ENCODE assay signal across 25 cellular contexts in genomic region chr1:17352419-17352909, GRCh38. TPM values are rescaled to one million over a fixed set of nuclear protein-coding genes. Genes with fewer than 3 reads are reported as not detected.
DNase-seq lines count a peak whose midpoint lies in the region; ATAC-seq and TF ChIP-seq lines count a peak whose summit lies in the region.
"Had no signal": no experiment of that assay in that cellular context is flagged by ENCODE, and none has a peak within 500 bp of the region (broad histone marks: within the 10 kb centered on the region; RNA-seq: fewer than 3 reads in every experiment).

No MANE protein-coding gene starts in this region.

- H3K36me3 ChIP-seq in BLaER1: no peaks in the 10 kb centered on the region
- H3K36me3 ChIP-seq in neutrophil: peaks cover 87% of the 10 kb centered on the region
- H3K36me3 ChIP-seq in psoas muscle (ENCODE audit: insufficient read depth in 1 of 2, low read depth in 1 of 2): no peaks in the 10 kb centered on the region
- H3K36me3 ChIP-seq: HAP-1 had no signal

- no peaks in the 10 kb centered on the region for H3K9me3 Mint-ChIP-seq in H9
- no peaks in the 10 kb centered on the region for H3K9me3 Mint-ChIP-seq in dendritic cell treated with granulocyte-macrophage colony-stimulating factor and Interleukin-4, amounts not matched to agents 40 ng/mL and 50 ng/mL, for 4 days
- H3K9me3 Mint-ChIP-seq: CD4-positive, CD25-positive, alpha-beta regulatory T cell; CD8-positive, alpha-beta memory T cell had no signal

- no peak overlapping the region for H3K4ac ChIP-seq in H9 (ENCODE audit: low read depth, low read length)

- H3K4me1 ChIP-seq in BLaER1: peaks cover 84% of the 10 kb centered on the region
- H3K4me1 ChIP-seq in H9 (ENCODE audit: insufficient read depth, low read length): no peaks in the 10 kb centered on the region
- no peaks in the 10 kb centered on the region for H3K4me1 ChIP-seq in neutrophil (ENCODE audit: control insufficient read depth in 1 of 2, insufficient read depth in 1 of 2, low read depth in 1 of 2, low read length in 1 of 2)
- H3K4me1 ChIP-seq in psoas muscle: no peaks in the 10 kb centered on the region
- H3K4me1 ChIP-seq: HAP-1 had no signal

- no peak overlapping the region; the same call in 1 of the 2 replicates for H3K14ac ChIP-seq in H9 (ENCODE audit: insufficient read depth, low read length)

- H3T11ph ChIP-seq in H9 (ENCODE audit: low read length): no peak overlapping the region

- H3K23ac ChIP-seq in H9 (ENCODE audit: insufficient read length, low read depth, low read length): no peak overlapping the region

- no peak overlapping the region for H4K5ac ChIP-seq in H9 (ENCODE audit: insufficient read length, low read depth, low read length)

- H3K4me2 ChIP-seq in BLaER1 (peak overlapping the region; percentile 28), H9 (ENCODE audit: insufficient read depth, insufficient read length, low read length) (no peak overlapping the region)
- H3K4me2 ChIP-seq: A549 had no signal

- no CpG with 5 or more reads among the region's 8 CpGs for WGBS in H9 (ENCODE audit: extremely low coverage, insufficient read length, low lambda C conversion rate)
- 43 to 54% (median 43%) methylated on average over 8 of the region's 8 CpGs for WGBS in psoas muscle, 3 donors

- H3K9me3 ChIP-seq in BLaER1 (no peaks in the 10 kb centered on the region), H9 (ENCODE audit: control insufficient read depth, low read depth, low read length) (no peaks in the 10 kb centered on the region), neutrophil (peaks cover 8% of the 10 kb centered on the region), psoas muscle (no peaks in the 10 kb centered on the region)
- H3K9me3 ChIP-seq: A549, HAP-1 had no signal

- H4K8ac ChIP-seq in H9 (replicated peaks; ENCODE audit: insufficient read length, low read depth, low read length): no peak overlapping the region

- H3K27me3 ChIP-seq in BLaER1 (no peaks in the 10 kb centered on the region), H9 (ENCODE audit: insufficient read depth, low read length) (no peaks in the 10 kb centered on the region), neutrophil (no peaks in the 10 kb centered on the region), psoas muscle (ENCODE audit: insufficient read depth in 3 of 3, low read length in 2 of 3) (peaks cover 0 to 14% (median 6%) of the 10 kb centered on the region in 3 donors)

- peaks cover 12 to 24% of the 10 kb centered on the region in 2 experiments for H3K4me1 Mint-ChIP-seq in H9
- H3K4me1 Mint-ChIP-seq in dendritic cell treated with granulocyte-macrophage colony-stimulating factor and Interleukin-4, amounts not matched to agents 40 ng/mL and 50 ng/mL, for 4 days (ENCODE audit: low read depth): peaks cover 19% of the 10 kb centered on the region

- no peak overlapping the region for H2BK12ac ChIP-seq in H9 (ENCODE audit: insufficient read length, low read depth, low read length)

- no peak overlapping the region for H3K4me3 Mint-ChIP-seq in H9
- H3K4me3 Mint-ChIP-seq in dendritic cell treated with granulocyte-macrophage colony-stimulating factor and Interleukin-4, amounts not matched to agents 40 ng/mL and 50 ng/mL, for 4 days: no peak overlapping the region
- H3K4me3 Mint-ChIP-seq: CD4-positive, CD25-positive, alpha-beta regulatory T cell; CD8-positive, alpha-beta memory T cell had no signal

- no peak overlapping the region for H2AK5ac ChIP-seq in H9 (ENCODE audit: insufficient read length, low read length)

- H3K4me3 ChIP-seq in BLaER1: no peak overlapping the region
- H3K4me3 ChIP-seq in neutrophil (ENCODE audit: low read depth in 1 of 2, low read length in 1 of 2): no peak overlapping the region
- H3K4me3 ChIP-seq in psoas muscle: no peak overlapping the region
- H3K4me3 ChIP-seq: A549, GM12878, GM23248, HAP-1 had no signal

- TF ChIP-seq CTCF in H9 (conservative IDR thresholded peaks at IDR 0.05): no peak
- no peak for TF ChIP-seq CTCF in neutrophil (IDR thresholded peaks at IDR 0.05)
- TF ChIP-seq CTCF in psoas muscle (IDR thresholded peaks at IDR 0.05): no peak

- H2BK15ac ChIP-seq in H9 (ENCODE audit: low read depth, low read length): no peak overlapping the region

- no peak overlapping the region for H2BK5ac ChIP-seq in H9 (ENCODE audit: insufficient read length, low read length)

- no peak overlapping the region for H3K56ac ChIP-seq in H9 (ENCODE audit: insufficient read length, low read depth, low read length)

- H4K91ac ChIP-seq in H9 (ENCODE audit: insufficient read length, low read depth, low read length): no peak overlapping the region

- no peak overlapping the region for H3K18ac ChIP-seq in H9 (ENCODE audit: insufficient read length, low read depth, low read length)

- H2BK120ac ChIP-seq in H9 (ENCODE audit: low read depth, low read length, poor library complexity, severe bottlenecking): no peak overlapping the region

- 0 out of 7 replicates have a peak overlapping the region, but pooled peaks of 2 of the 3 experiments have one; percentile 26 to 28 for H3K27ac Mint-ChIP-seq in H9
- peak overlapping the region; percentile 28 for H3K27ac Mint-ChIP-seq in dendritic cell treated with granulocyte-macrophage colony-stimulating factor and Interleukin-4, amounts not matched to agents 40 ng/mL and 50 ng/mL, for 4 days
- H3K27ac Mint-ChIP-seq: CD4-positive, CD25-positive, alpha-beta regulatory T cell had no signal

- ATAC-seq in psoas muscle: no peak
- ATAC-seq: A549, GM12878 had no signal

- H2BK20ac ChIP-seq in H9 (ENCODE audit: low read depth, low read length, poor library complexity, severe bottlenecking): no peak overlapping the region

- H3K23me2 ChIP-seq in H9 (ENCODE audit: insufficient read length, low read depth, low read length, poor library complexity, severe bottlenecking): no peaks in the 10 kb centered on the region

- H4K20me1 ChIP-seq in BLaER1: no peaks in the 10 kb centered on the region
- no peaks in the 10 kb centered on the region for H4K20me1 ChIP-seq in H9 (ENCODE audit: control insufficient read depth, insufficient read depth, insufficient read length)

- H3K27ac ChIP-seq in BLaER1 (peak overlapping the region; percentile 13; the same call in 1 of the 2 replicates), H9 (ENCODE audit: insufficient read length, low read depth, low read length) (no peak overlapping the region), neutrophil (peak overlapping the region; percentile 66), psoas muscle (no peak overlapping the region)
- H3K27ac ChIP-seq: 22Rv1, A549, GM23248, HL-60 had no signal

- peak; percentile 20 for DNase-seq in H9
- no peak for DNase-seq in SKM-1 (lab: John Stamatoyannopoulos, UW; ENCODE audit: unreplicated experiment)
- no peak for DNase-seq in psoas muscle
- no peak for DNase-seq in amniotic stem cell (lab: John Stamatoyannopoulos, UW)
- DNase-seq: AML-193; CD4-positive, CD25-positive, alpha-beta regulatory T cell; CD8-positive, alpha-beta memory T cell; COR-L47; DMS 273 treated with DMSO at 0.1 percent for 48 hours; DMS53; DND-41; EL; GM23248; KBM-7 had no signal

- peaks cover 15% of the 10 kb centered on the region for H3K27me3 Mint-ChIP-seq in H9 (ENCODE audit: low read depth)
- no peaks in the 10 kb centered on the region for H3K27me3 Mint-ChIP-seq in dendritic cell treated with granulocyte-macrophage colony-stimulating factor and Interleukin-4, amounts not matched to agents 40 ng/mL and 50 ng/mL, for 4 days

- intact Hi-C loops in dendritic cell treated with granulocyte-macrophage colony-stimulating factor and Interleukin-4, amounts not matched to agents 40 ng/mL and 50 ng/mL, for 4 days (cut with micrococcal nuclease): no loop called here
- intact Hi-C loops in psoas muscle (cut with DNase I): no loop called here

- H3K36me3 Mint-ChIP-seq in H9 (ENCODE audit: insufficient read depth in 1 of 3, low read depth in 3 of 3): no peaks in the 10 kb centered on the region
- H3K36me3 Mint-ChIP-seq in dendritic cell treated with granulocyte-macrophage colony-stimulating factor and Interleukin-4, amounts not matched to agents 40 ng/mL and 50 ng/mL, for 4 days (ENCODE audit: low read depth): peaks cover 7% of the 10 kb centered on the region
- H3K36me3 Mint-ChIP-seq: CD4-positive, CD25-positive, alpha-beta regulatory T cell; CD8-positive, alpha-beta memory T cell had no signal

- no peak overlapping the region for H3K9ac ChIP-seq in BLaER1
- no peak overlapping the region for H3K9ac ChIP-seq in H9 (ENCODE audit: extremely low read depth, insufficient read length, low read length)
- H3K9ac ChIP-seq: GM23248 had no signal

- H2AFZ ChIP-seq in H9 (ENCODE audit: low read length): no peak overlapping the region
- H2AFZ ChIP-seq: GM23248 had no signal

- no peaks in the 10 kb centered on the region for H3K79me1 ChIP-seq in H9 (ENCODE audit: insufficient read depth, low read depth, low read length, poor library complexity, severe bottlenecking)

- H3K79me2 ChIP-seq in H9 (ENCODE audit: insufficient read depth, low read length): no peaks in the 10 kb centered on the region

RNA-seq across cellular contexts. Expression of gene PADI6, which starts 19.5 kb away (rescaled TPM):
- total RNA-seq in H9 (2021) (not detected in 2 replicates), psoas muscle (not detected)
- under 1 TPM in 1 of 3 donors, not detected in 2; 0.04 TPM for polyA plus RNA-seq in psoas muscle
- total RNA-seq: CD4-positive, CD25-positive, alpha-beta regulatory T cell; CD8-positive, alpha-beta memory T cell; G401; GM12878; GM23248; HT1080 had no signal
- polyA plus RNA-seq: A549; BJ; CD8-positive, alpha-beta memory T cell; GM12878; GM23248 had no signal

RNA-seq across cellular contexts. Expression of gene PADI4, which starts 44.5 kb away (rescaled TPM):
- total RNA-seq in H9 (2021) (0.13 and 0.18 TPM in 2 replicates), psoas muscle (under 1 TPM in 2 of 4 donors, not detected in 2; 0.54 to 0.58 TPM)
- under 1 TPM in 1 of 3 donors, not detected in 2; 0.52 TPM for polyA plus RNA-seq in psoas muscle
- total RNA-seq: G401, GM23248 had no signal
- polyA plus RNA-seq: A549, BJ, GM23248 had no signal

Comparison
In these comparisons a context has a peak if more than half of its experiments do, and no peak if none do; other contexts are left out.
1. H3K27ac ChIP-seq: peak in BLaER1 (single experiment) and neutrophil (single experiment); none in H9 (single experiment) and psoas muscle (single experiment).